ENCODE assay signal across 4 cellular contexts in genomic region chrX:135041149-135042123, GRCh38. TPM values are rescaled to one million over a fixed set of nuclear protein-coding genes. Genes with fewer than 3 reads are reported as not detected.
"Had no signal": no experiment of that assay in that cellular context is flagged by ENCODE, and none has a peak within 500 bp of the region (broad histone marks: within the 10 kb centered on the region; RNA-seq: fewer than 3 reads in every experiment).

No MANE protein-coding gene starts in this region.

RNA-seq across cellular contexts. Expression of gene RTL8B, which starts 19.1 kb away (rescaled TPM):
- total RNA-seq: natural killer cell had no signal
- polyA plus RNA-seq: immature natural killer cell had no signal

RNA-seq across cellular contexts. Expression of gene SMIM10, which starts 50.6 kb away (rescaled TPM):
- total RNA-seq: bronchial epithelial cell, mononuclear cell had no signal

RNA-seq across cellular contexts. Expression of gene SMIM10L2B, which starts 57.1 kb away (rescaled TPM):
- polyA plus RNA-seq: immature natural killer cell had no signal
